Comparison of ENCODE assay signal across 8 cellular contexts in genomic region chrX:100643943-100644587, GRCh38. TPM values are rescaled to one million over a fixed set of nuclear protein-coding genes. Genes with fewer than 3 reads are reported as not detected.
A peak's percentile ranks its signal among the peaks of the same experiment; 100 is the strongest.
DNase-seq lines count a peak whose midpoint lies in the region; ATAC-seq and TF ChIP-seq lines count a peak whose summit lies in the region.

TSS of gene SRPX2 (plus strand) at chrX:100644199. CDS start at chrX:100646323, 2,124 bp downstream.

- peaks cover 9% of the 10 kb centered on the region for H3K27me3 Mint-ChIP-seq in brain
- H3K27me3 Mint-ChIP-seq in activated CD4-positive, alpha-beta T cell treated with anti-CD3 and anti-CD28 coated beads, Interleukin-2, amount 10 ng/mL, durations not matched to agents 24 days and 14 days: peaks cover 5% of the 10 kb centered on the region

- H3K4me3 Mint-ChIP-seq in brain: peak within 1 kb of the TSS in 4 of 5 experiments; percentile 51 to 85 (median 61)
- H3K4me3 Mint-ChIP-seq in activated CD4-positive, alpha-beta T cell treated with anti-CD3 and anti-CD28 coated beads, Interleukin-2, amount 10 ng/mL, durations not matched to agents 24 days and 14 days: no peak within 1 kb of the TSS

- ATAC-seq in HG03520 (IDR thresholded peaks at IDR 0.05; ENCODE audit: unreplicated experiment) (peak; percentile 63), HG03280 (IDR thresholded peaks at IDR 0.05; ENCODE audit: unreplicated experiment) (no peak), GM18909 (IDR thresholded peaks at IDR 0.05; ENCODE audit: poor library complexity, unreplicated experiment) (no peak)

- DNase-seq in AG04449 (ENCODE audit: low read depth, low spot score) (peak; percentile 73), lung microvascular endothelial cell (ENCODE audit: low read depth in 2 of 2) (peak; percentile 42 to 91)
- DNase-seq in activated CD4-positive, alpha-beta T cell treated with anti-CD3 and anti-CD28 coated beads, Interleukin-2, amount 10 ng/mL, durations not matched to agents 24 days and 14 days: no peak
- no peak for DNase-seq in stimulated activated CD4-positive, alpha-beta T cell treated with anti-CD3 and anti-CD28 coated beads, Interleukin-4, amount 100 ng/mL, for 24 hours

- H3K9me3 Mint-ChIP-seq in brain: peaks cover 0 to 14% (median 0%) of the 10 kb centered on the region in 5 experiments
- no peaks in the 10 kb centered on the region for H3K9me3 Mint-ChIP-seq in activated CD4-positive, alpha-beta T cell treated with anti-CD3 and anti-CD28 coated beads, Interleukin-2, amount 10 ng/mL, durations not matched to agents 24 days and 14 days

- intact Hi-C loops in activated CD4-positive, alpha-beta T cell treated with anti-CD3 and anti-CD28 coated beads, Interleukin-2, amount 10 ng/mL, durations not matched to agents 24 days and 14 days (cut with micrococcal nuclease): no loop called here

- H3K36me3 Mint-ChIP-seq in brain: no peaks in the 10 kb centered on the region
- H3K36me3 Mint-ChIP-seq in activated CD4-positive, alpha-beta T cell treated with anti-CD3 and anti-CD28 coated beads, Interleukin-2, amount 10 ng/mL, durations not matched to agents 24 days and 14 days (ENCODE audit: low read depth): no peaks in the 10 kb centered on the region

- no peak for TF ChIP-seq CTCF in AG04449 (IDR thresholded peaks at IDR 0.05; ENCODE audit: insufficient read depth, low read length, missing control alignments)
- TF ChIP-seq CTCF in brain (conservative IDR thresholded peaks at IDR 0.05): no peak

- POLR2A ChIA-PET in AG04449 (lab: Yijun Ruan, JAX): interaction anchor here (0.8 kb wide), 1 partner anchor 76 kb away, joined by 3 read pairs; no protein-coding TSS in a partner anchor

- CTCF ChIA-PET in AG04449 (lab: Yijun Ruan, JAX): interaction anchor here (1.2 to 3.4 kb wide), 5 partner anchors 8 to 132 kb away, joined by 3 to 18 read pairs (median 4); partner anchors contain the start of gene TSPAN6

- H3K4me3 ChIP-seq in AG04449 (ENCODE audit: low read depth, low read length): peak within 1 kb of the TSS; percentile 53

- H3K27ac Mint-ChIP-seq in brain: peak within 1 kb of the TSS in 3 of 5 experiments; percentile 23 to 83 (median 79)
- no peak within 1 kb of the TSS for H3K27ac Mint-ChIP-seq in activated CD4-positive, alpha-beta T cell treated with anti-CD3 and anti-CD28 coated beads, Interleukin-2, amount 10 ng/mL, durations not matched to agents 24 days and 14 days

- peaks cover 17% of the 10 kb centered on the region for H3K4me1 Mint-ChIP-seq in brain
- no peaks in the 10 kb centered on the region for H3K4me1 Mint-ChIP-seq in activated CD4-positive, alpha-beta T cell treated with anti-CD3 and anti-CD28 coated beads, Interleukin-2, amount 10 ng/mL, durations not matched to agents 24 days and 14 days

RNA-seq across cellular contexts. Expression of gene SRPX2, which starts in this region (rescaled TPM):
- 1.5 TPM for polyA plus RNA-seq in brain (ENCODE audit: insufficient read depth, low read depth, low replicate concordance)
- 8.1 and 8.3 TPM in 2 replicates for total RNA-seq in lung microvascular endothelial cell
- total RNA-seq in activated CD4-positive, alpha-beta T cell treated with anti-CD3 and anti-CD28 coated beads, Interleukin-2, amount 10 ng/mL, durations not matched to agents 24 days and 14 days: not detected in 2 replicates

Comparison
In these comparisons a context has a peak if more than half of its experiments do, and no peak if none do; other contexts are left out.
1. DNase-seq: peak in AG04449 (single experiment) and lung microvascular endothelial cell (2 of 2); none in activated CD4-positive, alpha-beta T cell treated with anti-CD3 and anti-CD28 coated beads, Interleukin-2, amount 10 ng/mL, durations not matched to agents 24 days and 14 days (single experiment) and stimulated activated CD4-positive, alpha-beta T cell treated with anti-CD3 and anti-CD28 coated beads, Interleukin-4, amount 100 ng/mL, for 24 hours (single experiment).